In genomic region chrX:66674506-66674905, GRCh38 we compare ENCODE assay signal across 23 cellular contexts. TPM values are rescaled to one million over a fixed set of nuclear protein-coding genes. Genes with fewer than 3 reads are reported as not detected.
A peak's percentile ranks its signal among the peaks of the same experiment; 100 is the strongest.
DNase-seq lines count a peak whose midpoint lies in the region; ATAC-seq, FAIRE-seq and TF ChIP-seq lines count a peak whose summit lies in the region.
"Had no signal": no experiment of that assay in that cellular context is flagged by ENCODE, and none has a peak within 500 bp of the region (broad histone marks: within the 10 kb centered on the region; RNA-seq: fewer than 3 reads in every experiment).

No MANE protein-coding gene starts in this region.

- peaks cover 54% of the 10 kb centered on the region for H3K4me1 ChIP-seq in MM.1S (ENCODE audit: low read length)
- H3K4me1 ChIP-seq: A549 had no signal

- TF ChIP-seq CTCF in MM.1S (IDR thresholded peaks at IDR 0.05; ENCODE audit: low read length), result no peak
- TF ChIP-seq CTCF in progenitor cell of endocrine pancreas (IDR thresholded peaks at IDR 0.05; ENCODE audit: unreplicated experiment), result no peak

- H3K9me3 Mint-ChIP-seq in progenitor cell of endocrine pancreas (ENCODE audit: low read depth), result peaks cover 36% of the 10 kb centered on the region

- no peaks in the 10 kb centered on the region for H3F3A ChIP-seq in MM.1S (ENCODE audit: insufficient read depth, low read length)

- H3K27ac Mint-ChIP-seq in progenitor cell of endocrine pancreas, result no peak overlapping the region
- H3K27ac Mint-ChIP-seq: CD4-positive, alpha-beta memory T cell had no signal

- H3K27me3 Mint-ChIP-seq in progenitor cell of endocrine pancreas, result no peaks in the 10 kb centered on the region
- H3K27me3 Mint-ChIP-seq: CD4-positive, alpha-beta memory T cell had no signal

- H3K4me3 Mint-ChIP-seq in progenitor cell of endocrine pancreas (ENCODE audit: low read depth), result no peak overlapping the region
- H3K4me3 Mint-ChIP-seq: CD4-positive, alpha-beta memory T cell had no signal

- DNase-seq in GM12891 (ENCODE audit: insufficient read length, low spot score) (no peak), MM.1S (peak; percentile 71), myocyte (ENCODE audit: low read depth) (peak; percentile 69), HPDE6-E6E7 (ENCODE audit: extremely low spot score) (no peak), NCI-H1694 treated with DMSO at 0.1 percent for 48 hours (lab: John Stamatoyannopoulos, UW) (no peak), NCI-H446 treated with DMSO at 0.1 percent for 48 hours (lab: John Stamatoyannopoulos, UW) (no peak), progenitor cell of endocrine pancreas (ENCODE audit: low spot score, unreplicated experiment) (no peak)
- DNase-seq: 8988T; ACHN; C1 segment of cervical spinal cord; CD4-positive, alpha-beta memory T cell; COR-L47; DMS153; DND-41; GM23248; H7; HCEC 1CT had no signal

- H3K4me2 ChIP-seq in MM.1S (ENCODE audit: low read depth, low read length), result peak overlapping the region; percentile 28; the same call in 1 of the 2 replicates
- H3K4me2 ChIP-seq: A549 had no signal

- FAIRE-seq in GM12891 (lab: Jason Lieb, UNC), result peak; percentile 70
- FAIRE-seq: A549, G401.6, GM12878, GM19239, H1 had no signal

- peak; percentile 46 for ATAC-seq in HG02610 (IDR thresholded peaks at IDR 0.05; ENCODE audit: unreplicated experiment)
- ATAC-seq: A549, GM12878 had no signal

- no peaks in the 10 kb centered on the region for H3K27me3 ChIP-seq in MM.1S (replicated peaks; ENCODE audit: insufficient read depth, low read length)

- no peaks in the 10 kb centered on the region for H3K36me3 Mint-ChIP-seq in progenitor cell of endocrine pancreas (ENCODE audit: insufficient read depth)
- H3K36me3 Mint-ChIP-seq: CD4-positive, alpha-beta memory T cell had no signal

- H3K4me1 Mint-ChIP-seq in progenitor cell of endocrine pancreas (ENCODE audit: low read depth), result no peaks in the 10 kb centered on the region
- H3K4me1 Mint-ChIP-seq: CD4-positive, alpha-beta memory T cell had no signal

- no peak overlapping the region for H3K9ac ChIP-seq in MM.1S (ENCODE audit: low read length)
- H3K9ac ChIP-seq: GM23248 had no signal

- no peaks in the 10 kb centered on the region for H3K9me3 ChIP-seq in MM.1S (replicated peaks; ENCODE audit: insufficient read depth, low read length)
- H3K9me3 ChIP-seq: A549 had no signal

- H3K4me3 ChIP-seq in MM.1S (ENCODE audit: low read length), result no peak overlapping the region
- H3K4me3 ChIP-seq: A549, GM12878, GM23248 had no signal

- H2AFZ ChIP-seq in MM.1S (ENCODE audit: low read length), result no peak overlapping the region
- H2AFZ ChIP-seq: GM23248 had no signal

- H3K27ac ChIP-seq in MM.1S (ENCODE audit: low read length), result peak overlapping the region; percentile 44; the same call in 1 of the 2 replicates
- H3K27ac ChIP-seq: A549, GM23248 had no signal

- no peaks in the 10 kb centered on the region for H3K79me2 ChIP-seq in MM.1S (ENCODE audit: low read length)

- H4K20me1 ChIP-seq in MM.1S (ENCODE audit: insufficient read depth, low read length), result no peaks in the 10 kb centered on the region

- no peak for TF ChIP-seq POLR2A in GM12891 (IDR thresholded peaks at IDR 0.05; ENCODE audit: low read depth, low read length)

- no peaks in the 10 kb centered on the region for H3K9me2 ChIP-seq in MM.1S (replicated peaks; ENCODE audit: insufficient read depth, low read length)

- no peaks in the 10 kb centered on the region for H3K36me3 ChIP-seq in MM.1S (replicated peaks; ENCODE audit: insufficient read depth, low read length)

TF ChIP-seq in GM12891, 5 proteins besides CTCF, POLR2A, EP300 and RAD21:
- TF ChIP-seq POLR2AphosphoS5 (IDR thresholded peaks at IDR 0.05; ENCODE audit: low read depth, low read length), result no peak
- TF ChIP-seq POU2F2 (IDR thresholded peaks at IDR 0.05; ENCODE audit: low read depth, low read length), result no peak
- TF ChIP-seq PAX5 (IDR thresholded peaks at IDR 0.05; ENCODE audit: insufficient read depth, low read length, severe bottlenecking), result no peak
- no peak for TF ChIP-seq TAF1 (IDR thresholded peaks at IDR 0.05; ENCODE audit: low read depth, low read length)
- TF ChIP-seq SPI1 (IDR thresholded peaks at IDR 0.05; ENCODE audit: low read depth, low read length), result no peak

RNA-seq across cellular contexts. Expression of gene EDA2R, which starts 35.6 kb away (rescaled TPM):
- 10.7 TPM for polyA plus RNA-seq in GM12891 (2012; ENCODE audit: low read depth, missing spikeins)
- total RNA-seq in myocyte (34.5 and 37.7 TPM in 2 replicates), progenitor cell of endocrine pancreas (4.2 and 6.6 TPM in 2 replicates)
- 14.4 TPM for polyA plus RNA-seq in myocyte (2012)

Comparison
In these comparisons a context has a peak if more than half of its experiments do, and no peak if none do; other contexts are left out.
1. DNase-seq: peak in MM.1S (single experiment) and myocyte (single experiment); none in GM12891 (single experiment), HPDE6-E6E7 (single experiment), NCI-H1694 treated with DMSO at 0.1 percent for 48 hours (single experiment), NCI-H446 treated with DMSO at 0.1 percent for 48 hours (single experiment) and progenitor cell of endocrine pancreas (single experiment).